Comparison of ENCODE assay signal across 20 cellular contexts in genomic region chr15:48469681-48470080, GRCh38.
DNase-seq lines count a peak whose midpoint lies in the region; ATAC-seq and TF ChIP-seq lines count a peak whose summit lies in the region.
"Had no signal": no experiment of that assay in that cellular context is flagged by ENCODE, and none has a peak within 500 bp of the region (broad histone marks: within the 10 kb centered on the region; RNA-seq: fewer than 3 reads in every experiment).

No MANE protein-coding gene starts in this region.

- TF ChIP-seq EP300 in esophagus muscularis mucosa (IDR thresholded peaks at IDR 0.05) = no peak

- H3K79me2 ChIP-seq in ACC112 (ENCODE audit: control insufficient read depth, insufficient read depth, low read length, unreplicated experiment) = no peaks in the 10 kb centered on the region
- H3K79me2 ChIP-seq in trophoblast cell (ENCODE audit: control insufficient read depth, insufficient read depth, low read length, poor library complexity) = no peaks in the 10 kb centered on the region

- H3K27ac Mint-ChIP-seq in T-helper 17 cell (no peak overlapping the region), natural killer cell (no peak overlapping the region), type B pancreatic cell (no peak overlapping the region)
- H3K27ac Mint-ChIP-seq: CD4-positive, alpha-beta memory T cell had no signal

- no peak for TF ChIP-seq POLR2A in esophagus muscularis mucosa (IDR thresholded peaks at IDR 0.05; ENCODE audit: low read depth)

- no peak overlapping the region for H3K23ac ChIP-seq in trophoblast cell (ENCODE audit: low read length)

- H3K4ac ChIP-seq in trophoblast cell (ENCODE audit: low read depth, low read length) = no peak overlapping the region

- H4K8ac ChIP-seq in trophoblast cell (ENCODE audit: low read depth, low read length) = no peak overlapping the region

- H3K4me1 ChIP-seq in ACC112 (ENCODE audit: control insufficient read depth, insufficient read depth, low read length, unreplicated experiment) (peaks cover 25% of the 10 kb centered on the region), adipocyte (ENCODE audit: control insufficient read depth, insufficient read depth, low read length) (peaks cover 43% of the 10 kb centered on the region), esophagus muscularis mucosa (peaks cover 0 to 48% (median 46%) of the 10 kb centered on the region in 4 donors), trophoblast cell (ENCODE audit: control insufficient read depth in 1 of 2, insufficient read depth in 2 of 2, low read length in 2 of 2) (peaks cover 5 to 6% of the 10 kb centered on the region in 2 experiments)
- H3K4me1 ChIP-seq: BE2C had no signal

- H3K79me1 ChIP-seq in trophoblast cell (ENCODE audit: low read length) = peaks cover 3% of the 10 kb centered on the region

- H4K91ac ChIP-seq in trophoblast cell (ENCODE audit: low read depth, low read length) = no peak overlapping the region

- no peaks in the 10 kb centered on the region for H3K9me3 ChIP-seq in adipocyte (ENCODE audit: control insufficient read depth, low read length)
- H3K9me3 ChIP-seq in esophagus muscularis mucosa = no peaks in the 10 kb centered on the region
- H3K9me3 ChIP-seq in trophoblast cell (ENCODE audit: insufficient read depth, low read depth, low read length) = no peaks in the 10 kb centered on the region
- no peaks in the 10 kb centered on the region for H3K9me3 ChIP-seq in T-helper 17 cell (ENCODE audit: control insufficient read depth, low read length, poor library complexity, severe bottlenecking)
- H3K9me3 ChIP-seq: HAP-1 had no signal

- intact Hi-C loops in esophagus muscularis mucosa (cut with DNase I) = loop anchor here (10.0 kb wide), 1 partner anchor 175 kb away; the partner anchor contains the start of gene FBN1
- intact Hi-C loops in natural killer cell (cut with micrococcal nuclease) = no loop called here

- TF ChIP-seq CTCF in esophagus muscularis mucosa (IDR thresholded peaks at IDR 0.05) = no peak
- no peak for TF ChIP-seq CTCF in natural killer cell (IDR thresholded peaks at IDR 0.05)
- no peak for TF ChIP-seq CTCF in type B pancreatic cell (conservative IDR thresholded peaks at IDR 0.05)

- H3K4me3 Mint-ChIP-seq in T-helper 17 cell (no peak overlapping the region), natural killer cell (no peak overlapping the region), type B pancreatic cell (no peak overlapping the region)
- H3K4me3 Mint-ChIP-seq: CD4-positive, alpha-beta memory T cell had no signal

- H3K18ac ChIP-seq in trophoblast cell (ENCODE audit: low read length) = no peak overlapping the region

- H3K14ac ChIP-seq in trophoblast cell (ENCODE audit: low read length) = no peak overlapping the region

- H2BK120ac ChIP-seq in trophoblast cell (ENCODE audit: insufficient read depth, low read length, poor library complexity) = peak overlapping the region; percentile 21

- H3K36me3 ChIP-seq in ACC112 (ENCODE audit: insufficient read depth, low read length) = peaks cover 87% of the 10 kb centered on the region
- peaks cover 96% of the 10 kb centered on the region for H3K36me3 ChIP-seq in adipocyte (ENCODE audit: control insufficient read depth, insufficient read depth, low read length, severe bottlenecking)
- H3K36me3 ChIP-seq in esophagus muscularis mucosa = peaks cover 61 to 99% (median 71%) of the 10 kb centered on the region in 4 donors
- peaks cover 0 to 2% of the 10 kb centered on the region in 2 experiments for H3K36me3 ChIP-seq in trophoblast cell (ENCODE audit: control insufficient read depth in 1 of 2, insufficient read depth in 2 of 2, low read length in 2 of 2)
- H3K36me3 ChIP-seq: BE2C, HAP-1 had no signal

- no peak overlapping the region for H3K4me2 ChIP-seq in trophoblast cell (ENCODE audit: low read length)

- 94% methylated on average over 5 of the region's 5 CpGs for WGBS in esophagus muscularis mucosa
- WGBS in trophoblast cell (ENCODE audit: extremely low coverage, insufficient coverage, insufficient read length) = no CpG with 5 or more reads among the region's 5 CpGs

- DNase-seq in adipocyte (ENCODE audit: low read depth) (no peak), esophagus muscularis mucosa (ENCODE audit: extremely low spot score) (no peak), trophoblast cell (no peak), T-helper 17 cell (no peak), natural killer cell (no peak), type B pancreatic cell (ENCODE audit: extremely low spot score, unreplicated experiment) (no peak), NCI-H2029 (lab: John Stamatoyannopoulos, UW) (no peak)
- DNase-seq: BE2C; Calu3; CD4-positive, alpha-beta memory T cell; DMS53; NCI-H1417; NCI-H1930; NCI-H2171 treated with DMSO at 0.1 percent for 48 hours; NCI-H82 had no signal

- H3K4me1 Mint-ChIP-seq in T-helper 17 cell (no peaks in the 10 kb centered on the region), natural killer cell (peaks cover 0 to 5% of the 10 kb centered on the region in 2 donors), type B pancreatic cell (ENCODE audit: unreplicated experiment) (no peaks in the 10 kb centered on the region)

- H3K4me3 ChIP-seq in ACC112 (ENCODE audit: low read depth, low read length) = no peak overlapping the region
- H3K4me3 ChIP-seq in adipocyte (ENCODE audit: low read length) = no peak overlapping the region
- no peak overlapping the region for H3K4me3 ChIP-seq in esophagus muscularis mucosa
- H3K4me3 ChIP-seq in trophoblast cell (ENCODE audit: low read depth, low read length) = no peak overlapping the region
- H3K4me3 ChIP-seq: HAP-1, K562 had no signal

- H2BK5ac ChIP-seq in trophoblast cell (ENCODE audit: low read depth, low read length, poor library complexity) = peak overlapping the region; percentile 37

- H3K9me3 Mint-ChIP-seq in natural killer cell = no peaks in the 10 kb centered on the region
- no peaks in the 10 kb centered on the region for H3K9me3 Mint-ChIP-seq in type B pancreatic cell

- no peak overlapping the region for H4K12ac ChIP-seq in trophoblast cell (ENCODE audit: low read depth, low read length)

- H3K36me3 Mint-ChIP-seq in T-helper 17 cell (ENCODE audit: low read depth) (no peaks in the 10 kb centered on the region), natural killer cell (no peaks in the 10 kb centered on the region), type B pancreatic cell (peaks cover 26% of the 10 kb centered on the region)
- H3K36me3 Mint-ChIP-seq: CD4-positive, alpha-beta memory T cell had no signal

- no peak overlapping the region for H2AFZ ChIP-seq in ACC112 (ENCODE audit: low read length, unreplicated experiment)
- no peak overlapping the region for H2AFZ ChIP-seq in trophoblast cell (ENCODE audit: insufficient read depth, low read length, poor library complexity)

- H3K27me3 ChIP-seq in ACC112 (ENCODE audit: insufficient read depth, low read length) (no peaks in the 10 kb centered on the region), adipocyte (replicated peaks; ENCODE audit: control insufficient read depth, insufficient read depth, low read length) (no peaks in the 10 kb centered on the region), esophagus muscularis mucosa (no peaks in the 10 kb centered on the region), trophoblast cell (ENCODE audit: insufficient read depth, low read length) (no peaks in the 10 kb centered on the region)
- H3K27me3 ChIP-seq: BE2C had no signal

- ATAC-seq in T-helper 17 cell = no peak
- no peak for ATAC-seq in natural killer cell
- ATAC-seq: K562 had no signal

- H3K9ac ChIP-seq in adipocyte (ENCODE audit: low read length) (peak overlapping the region; percentile 47), trophoblast cell (ENCODE audit: low read length) (no peak overlapping the region)

- peaks cover 8% of the 10 kb centered on the region for H3K27me3 Mint-ChIP-seq in T-helper 17 cell
- no peaks in the 10 kb centered on the region for H3K27me3 Mint-ChIP-seq in natural killer cell (ENCODE audit: low read depth in 2 of 2)
- H3K27me3 Mint-ChIP-seq in type B pancreatic cell = no peaks in the 10 kb centered on the region
- H3K27me3 Mint-ChIP-seq: CD4-positive, alpha-beta memory T cell had no signal

- no peak overlapping the region for H2AK5ac ChIP-seq in trophoblast cell (ENCODE audit: low read length)

- H3K27ac ChIP-seq in ACC112 (ENCODE audit: low read depth, low read length) (peak overlapping the region; percentile 24), esophagus muscularis mucosa (replicated peaks in 1 of 4) (peak overlapping the region in 3 of 4 donors; percentile 18 to 25 (median 24)), trophoblast cell (ENCODE audit: low read depth, low read length) (peak overlapping the region; percentile 18)
- H3K27ac ChIP-seq: 22Rv1, HL-60 had no signal

- H2BK12ac ChIP-seq in trophoblast cell (ENCODE audit: low read length) = peak overlapping the region; percentile 17
